1 cellular context compared by ENCODE assay signal in genomic region chr13:30587231-30587630, GRCh38.
TF ChIP-seq lines count a peak whose summit lies in the region.

No MANE protein-coding gene starts in this region.

TF ChIP-seq in SK-N-SH treated with all-trans-retinoic acid at 6 μM for 48 hours, 23 proteins besides CTCF, POLR2A, EP300 and RAD21 (continued from another document):
- no peak for TF ChIP-seq CREB5 (CRISPR knock-in tag; IDR thresholded peaks at IDR 0.05; ENCODE audit: low read depth)
- no peak for TF ChIP-seq CSDC2 (CRISPR knock-in tag; IDR thresholded peaks at IDR 0.05)
- no peak for TF ChIP-seq BACH2 (CRISPR knock-in tag; IDR thresholded peaks at IDR 0.05; ENCODE audit: borderline replicate concordance)
- no peak for TF ChIP-seq ISL1 (CRISPR knock-in tag; IDR thresholded peaks at IDR 0.05)
- no peak for TF ChIP-seq ZNF70 (CRISPR knock-in tag; IDR thresholded peaks at IDR 0.05)
- no peak for TF ChIP-seq ZFP30 (CRISPR knock-in tag; IDR thresholded peaks at IDR 0.05)
- TF ChIP-seq TOX (CRISPR knock-in tag; IDR thresholded peaks at IDR 0.05; ENCODE audit: borderline replicate concordance): no peak
